In the genomic region with DNA sequence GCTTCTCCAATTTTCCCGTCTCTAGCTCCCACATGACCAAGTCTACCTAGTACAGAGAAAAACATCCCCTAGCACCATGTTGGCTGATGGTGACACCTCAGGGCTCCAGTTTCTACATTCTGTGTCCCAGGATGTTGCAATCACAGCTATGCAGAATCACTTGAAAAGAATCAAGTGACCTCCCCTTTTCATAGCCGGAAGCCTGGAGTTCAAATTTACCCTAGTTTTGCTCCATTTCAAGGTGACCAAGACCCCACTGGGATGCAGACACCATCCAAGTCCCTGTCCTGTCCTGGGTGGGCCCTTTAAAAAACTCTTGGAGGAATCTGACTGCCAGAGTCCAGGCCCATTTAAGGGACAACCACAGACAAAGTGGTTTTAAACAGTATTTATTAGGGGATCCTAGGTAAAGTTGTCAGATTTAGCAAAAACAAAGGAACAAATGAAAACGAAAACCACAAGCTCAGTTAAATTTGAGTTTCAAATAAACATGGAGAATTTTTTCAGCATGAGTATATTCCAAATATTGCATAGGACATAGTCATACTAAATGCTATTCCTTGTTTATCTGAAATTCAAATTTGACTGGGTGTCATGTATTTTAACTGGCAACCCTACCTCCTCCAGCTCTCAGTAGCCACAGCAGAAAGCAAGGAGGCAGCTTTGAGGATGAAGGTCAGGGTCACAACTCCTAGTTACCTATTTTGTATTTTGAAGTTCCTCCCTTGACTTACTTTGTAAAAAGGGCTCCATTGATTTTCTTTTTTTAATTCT, we compare ENCODE assay signal across 21 cellular contexts. TPM values are rescaled to one million over a fixed set of nuclear protein-coding genes. Genes with fewer than 3 reads are reported as not detected.
A peak's percentile ranks its signal among the peaks of the same experiment; 100 is the strongest.
DNase-seq lines count a peak whose midpoint lies in the region; ATAC-seq and TF ChIP-seq lines count a peak whose summit lies in the region.
"Had no signal": no experiment of that assay in that cellular context is flagged by ENCODE, and none has a peak within 500 bp of the region (broad histone marks: within the 10 kb centered on the region; RNA-seq: fewer than 3 reads in every experiment).

No MANE protein-coding gene starts in this region.

- intact Hi-C loops in OCI-LY7 (cut with micrococcal nuclease; ENCODE audit: unreplicated experiment): no loop called here

- H3K4me2 ChIP-seq in OCI-LY7 (ENCODE audit: low read length): no peak overlapping the region

- DNase-seq in BJ (ENCODE audit: low read depth) (peak; percentile 59), M059J (ENCODE audit: low read depth) (peak; percentile 87), non-pigmented ciliary epithelial cell (ENCODE audit: low read depth) (peak; percentile 26), OCI-LY7 (ENCODE audit: low spot score) (no peak), NCI-H510A (lab: John Stamatoyannopoulos, UW) (no peak)
- no peak for DNase-seq in effector memory CD8-positive, alpha-beta T cell
- no peak for DNase-seq in activated naive CD4-positive, alpha-beta T cell treated with anti-CD3 and anti-CD28 coated beads, Interleukin-2, amount 50 U/mL, for 16 hours
- DNase-seq: DMS79 treated with DMSO at 0.1 percent for 48 hours; midbrain; NCI-H524; ovary; small intestine; stimulated activated naive B cell treated with anti-CD40 and anti-IgM and Interleukin-4, amounts not matched to agents 10 μg/mL and 1 μg/mL and 100 μg/mL, for 72 hours; WERI-Rb-1 had no signal

- no peak for ATAC-seq in effector memory CD8-positive, alpha-beta T cell (replicated peaks)
- no peak for ATAC-seq in HG03095 (IDR thresholded peaks at IDR 0.05; ENCODE audit: unreplicated experiment)
- ATAC-seq: gastroesophageal sphincter; HCT116; Panc1; stimulated activated naive B cell treated with anti-CD40 and anti-IgM and Interleukin-4, amounts not matched to agents 10 μg/mL and 1 μg/mL and 100 μg/mL, for 72 hours had no signal

- no TSS peak for BruUV-seq in OCI-LY7 (replicated peaks; lab: Mats Ljungman, UMichigan)

- H3K4me1 Mint-ChIP-seq in effector memory CD8-positive, alpha-beta T cell (ENCODE audit: low read depth in 2 of 2): peaks cover 38 to 62% of the 10 kb centered on the region in 2 donors

- CTCF ChIA-PET in BJ (lab: Yijun Ruan, JAX): interaction anchor here (0.6 to 1.7 kb wide), 4 partner anchors 28 to 142 kb away, joined by 3 to 5 read pairs (median 4); no protein-coding TSS in a partner anchor
- CTCF ChIA-PET in OCI-LY7 (lab: Charles Lee; ENCODE audit: unreplicated experiment): no interaction called here

- no peaks in the 10 kb centered on the region for H3K27me3 Mint-ChIP-seq in effector memory CD8-positive, alpha-beta T cell
- H3K27me3 Mint-ChIP-seq: stimulated activated naive B cell treated with anti-CD40 and anti-IgM and Interleukin-4, amounts not matched to agents 10 μg/mL and 1 μg/mL and 100 μg/mL, for 72 hours; type B pancreatic cell had no signal

- H2AFZ ChIP-seq in OCI-LY7 (ENCODE audit: low read length): no peak overlapping the region

- no peaks in the 10 kb centered on the region for H3K79me2 ChIP-seq in OCI-LY7 (ENCODE audit: insufficient read depth, low read depth, low read length)

- no peaks in the 10 kb centered on the region for H3K27me3 ChIP-seq in BJ (ENCODE audit: control insufficient read depth, insufficient read depth, low read length)
- H3K27me3 ChIP-seq: ascending aorta, gastroesophageal sphincter, ovary had no signal

- no peaks in the 10 kb centered on the region for H3K9me2 ChIP-seq in OCI-LY7 (ENCODE audit: insufficient read depth, low read length)

- peak overlapping the region; percentile 81 to 93 for H3K27ac Mint-ChIP-seq in effector memory CD8-positive, alpha-beta T cell
- H3K27ac Mint-ChIP-seq: stimulated activated naive B cell treated with anti-CD40 and anti-IgM and Interleukin-4, amounts not matched to agents 10 μg/mL and 1 μg/mL and 100 μg/mL, for 72 hours; type B pancreatic cell had no signal

- peaks cover 5% of the 10 kb centered on the region; the same call in 1 of the 2 replicates for H3K9me3 ChIP-seq in OCI-LY7 (ENCODE audit: low read length)
- H3K9me3 ChIP-seq: ascending aorta, gastroesophageal sphincter, ovary had no signal

- POLR2A ChIA-PET in BJ (lab: Charles Lee) (no interaction called here), OCI-LY7 (lab: Charles Lee) (interaction anchor here (0.6 to 0.7 kb wide), 2 partner anchors 279 to 292 kb away, joined by 3 read pairs; no protein-coding TSS in a partner anchor)

- no peaks in the 10 kb centered on the region for H4K20me1 ChIP-seq in OCI-LY7 (ENCODE audit: insufficient read depth, low read length)

- H3K4me1 ChIP-seq in OCI-LY7 (ENCODE audit: insufficient read depth, low read length, poor library complexity, severe bottlenecking): peaks cover 9% of the 10 kb centered on the region
- H3K4me1 ChIP-seq: gastroesophageal sphincter had no signal

- H3K36me3 ChIP-seq in BJ (ENCODE audit: control insufficient read depth, insufficient read depth, low read length): no peaks in the 10 kb centered on the region
- H3K36me3 ChIP-seq in OCI-LY7 (ENCODE audit: insufficient read depth, low read length): peaks cover 18% of the 10 kb centered on the region
- H3K36me3 ChIP-seq: ovary, WERI-Rb-1 had no signal

- TF ChIP-seq CTCF in BJ (IDR thresholded peaks at IDR 0.05; ENCODE audit: insufficient read depth, low read depth, low read length) (no peak), OCI-LY7 (conservative IDR thresholded peaks at IDR 0.05; ENCODE audit: low read length) (no peak)

- H3K9me3 Mint-ChIP-seq in effector memory CD8-positive, alpha-beta T cell: no peaks in the 10 kb centered on the region

- H3K36me3 Mint-ChIP-seq in effector memory CD8-positive, alpha-beta T cell (ENCODE audit: insufficient read depth): peaks cover 14% of the 10 kb centered on the region

- no peak overlapping the region for H3K27ac ChIP-seq in OCI-LY7 (ENCODE audit: low read depth, low read length, poor library complexity, severe bottlenecking)
- H3K27ac ChIP-seq: C4-2B, gastroesophageal sphincter, ovary, WERI-Rb-1 had no signal

- H3K4me3 ChIP-seq in BJ (ENCODE audit: low read depth, low read length) (no peak overlapping the region), OCI-LY7 (ENCODE audit: low read depth, low read length, poor library complexity, severe bottlenecking) (no peak overlapping the region)
- H3K4me3 ChIP-seq: ascending aorta, gastroesophageal sphincter, ovary had no signal

- H3K4me3 Mint-ChIP-seq in effector memory CD8-positive, alpha-beta T cell: no peak overlapping the region
- H3K4me3 Mint-ChIP-seq: stimulated activated naive B cell treated with anti-CD40 and anti-IgM and Interleukin-4, amounts not matched to agents 10 μg/mL and 1 μg/mL and 100 μg/mL, for 72 hours; type B pancreatic cell had no signal

RNA-seq across cellular contexts. Expression of a gene that starts 52.4 kb away (rescaled TPM):
- polyA plus RNA-seq in BJ (2011; rRNA removed): 1.1 and 1.2 TPM in 2 replicates
- polyA minus RNA-seq in BJ (2011; rRNA and poly(A)+ RNA removed): 0.95 and 1.2 TPM in 2 replicates
- 0.02 TPM in 2 replicates for total RNA-seq in M059J (2014; rRNA removed; shearing (Covaris generic))
- total RNA-seq in OCI-LY7 (2014; rRNA removed; shearing (Covaris generic)): 8.7 and 11.8 TPM in 2 replicates
- 4.1 and 5.2 TPM in 2 replicates for total RNA-seq in OCI-LY7 (2022)

Comparison
In these comparisons a context has a peak if more than half of its experiments do, and no peak if none do; other contexts are left out.
1. DNase-seq: peak in BJ (single experiment), M059J (single experiment) and non-pigmented ciliary epithelial cell (single experiment); none in effector memory CD8-positive, alpha-beta T cell (0 of 3), OCI-LY7 (single experiment), NCI-H510A (single experiment) and activated naive CD4-positive, alpha-beta T cell treated with anti-CD3 and anti-CD28 coated beads, Interleukin-2, amount 50 U/mL, for 16 hours (single experiment).